ENCODE assay signal across 8 cellular contexts in genomic region chr5:133967715-133968056, GRCh38. TPM values are rescaled to one million over a fixed set of nuclear protein-coding genes. Genes with fewer than 3 reads are reported as not detected.
DNase-seq lines count a peak whose midpoint lies in the region; ATAC-seq, FAIRE-seq and TF ChIP-seq lines count a peak whose summit lies in the region.

No MANE protein-coding gene starts in this region.

- dilution Hi-C loops in endothelial cell of umbilical vein (cut with MboI; ENCODE audit: extremely low pct_ligation_motif_present, low sequenced_read_pairs): no loop called here

- TF ChIP-seq CTCF in GM12864 (IDR thresholded peaks at IDR 0.05; ENCODE audit: low read depth, low read length, missing control alignments): no peak
- no peak for TF ChIP-seq CTCF in RWPE2 (IDR thresholded peaks at IDR 0.05; ENCODE audit: poor library complexity, severe bottlenecking)
- TF ChIP-seq CTCF in endothelial cell of umbilical vein (IDR thresholded peaks at IDR 0.05; ENCODE audit: extremely low read depth in 1 of 2, insufficient read depth in 1 of 2, low read depth in 1 of 2, low read length in 2 of 2): no peak
- TF ChIP-seq CTCF in GM13976 (IDR thresholded peaks at IDR 0.05; ENCODE audit: borderline replicate concordance, control extremely low read depth, extremely low read depth, insufficient read depth, missing control alignments): no peak

- H3K36me3 ChIP-seq in RWPE2 (ENCODE audit: low read depth): peaks cover 28% of the 10 kb centered on the region
- peaks cover 1 to 2% of the 10 kb centered on the region in 2 experiments for H3K36me3 ChIP-seq in endothelial cell of umbilical vein (ENCODE audit: control insufficient read depth in 2 of 2, extremely low read depth in 1 of 2, insufficient read depth in 2 of 2, low read length in 2 of 2)

- POLR2A ChIA-PET in endothelial cell of umbilical vein (lab: Charles Lee): interaction anchor here (0.6 kb wide), 1 partner anchor 494 kb away, joined by 3 read pairs; no protein-coding TSS in a partner anchor

- H4K20me1 ChIP-seq in endothelial cell of umbilical vein (replicated peaks; ENCODE audit: control insufficient read depth, extremely low read depth, insufficient read depth, low read length): no peaks in the 10 kb centered on the region

- H3K27ac ChIP-seq in RWPE2 (ENCODE audit: poor library complexity, severe bottlenecking) (peak overlapping the region; percentile 47), endothelial cell of umbilical vein (ENCODE audit: insufficient read depth, low read depth, low read length) (peak overlapping the region; percentile 45)

- intact Hi-C loops in endothelial cell of umbilical vein (cut with micrococcal nuclease): loop anchor here (2.0 kb wide), 1 partner anchor 37 kb away; the partner anchor contains the start of gene VDAC1

- peak overlapping the region; percentile 81 for H3K9ac ChIP-seq in endothelial cell of umbilical vein (replicated peaks; ENCODE audit: extremely low read depth, insufficient read depth, low read length)

- no TSS peak for BruUV-seq in endothelial cell of umbilical vein (replicated peaks; lab: Mats Ljungman, UMichigan)

- peaks cover 41% of the 10 kb centered on the region for H3K79me2 ChIP-seq in endothelial cell of umbilical vein (ENCODE audit: control insufficient read depth, insufficient read depth, low read length)

- H3K9me3 ChIP-seq in RWPE2 (ENCODE audit: severe bottlenecking) (peaks cover 7% of the 10 kb centered on the region), endothelial cell of umbilical vein (replicated peaks; ENCODE audit: control insufficient read depth, insufficient read depth, low read length) (no peaks in the 10 kb centered on the region)

- peak overlapping the region; percentile 85 for H3K4me2 ChIP-seq in endothelial cell of umbilical vein (ENCODE audit: insufficient read depth, low read length)

- CTCF ChIA-PET in endothelial cell of umbilical vein (lab: Charles Lee): interaction anchor here (1.2 kb wide), 1 partner anchor 15 kb away, joined by 3 read pairs; no protein-coding TSS in a partner anchor

- ATAC-seq in RWPE2 (ENCODE audit: low read depth) (peak; percentile 3; the same call in 1 of the 3 replicates), GM21360 (IDR thresholded peaks at IDR 0.05; ENCODE audit: unreplicated experiment) (no peak)

- TF ChIP-seq POLR2A in endothelial cell of umbilical vein (IDR thresholded peaks at IDR 0.05; ENCODE audit: low read depth, low read length): no peak

- no peaks in the 10 kb centered on the region for H3K27me3 ChIP-seq in RWPE2 (ENCODE audit: insufficient read depth, poor library complexity, severe bottlenecking)
- no peaks in the 10 kb centered on the region for H3K27me3 ChIP-seq in endothelial cell of umbilical vein (ENCODE audit: control insufficient read depth in 2 of 2, insufficient read depth in 2 of 2, low read length in 2 of 2)

- H3K9me1 ChIP-seq in endothelial cell of umbilical vein (replicated peaks; ENCODE audit: control insufficient read depth, extremely low read depth, insufficient read depth, low read length): no peaks in the 10 kb centered on the region

- in situ Hi-C loops in GM13976 (cut with MboI; ENCODE audit: low sequenced_read_pairs, unreplicated experiment): no loop called here

- DNase-seq in GM12864 (ENCODE audit: low read depth) (no peak), RWPE2 (ENCODE audit: low spot score) (no peak), endothelial cell of umbilical vein (ENCODE audit: low read depth, low spot score) (peak; percentile 39), myocyte (ENCODE audit: low read depth) (peak; percentile 42), GM13976 (ENCODE audit: low spot score) (no peak), NCI-H1092 (lab: John Stamatoyannopoulos, UW) (no peak), NCI-H1048 (lab: John Stamatoyannopoulos, UW) (no peak)

- H2AFZ ChIP-seq in endothelial cell of umbilical vein (ENCODE audit: low read depth, low read length): peak overlapping the region; percentile 32

- peaks cover 10% of the 10 kb centered on the region for H3K4me1 ChIP-seq in RWPE2 (ENCODE audit: insufficient read depth, poor library complexity, severe bottlenecking)
- H3K4me1 ChIP-seq in endothelial cell of umbilical vein (ENCODE audit: control insufficient read depth, extremely low read depth, insufficient read depth, low read length): peaks cover 10% of the 10 kb centered on the region

- FAIRE-seq in endothelial cell of umbilical vein (lab: Jason Lieb, UNC): no peak

- peak overlapping the region; percentile 97 for H3K4me3 ChIP-seq in GM12864 (ENCODE audit: low read depth, low read length)
- peak overlapping the region; percentile 59 for H3K4me3 ChIP-seq in RWPE2 (ENCODE audit: severe bottlenecking)
- H3K4me3 ChIP-seq in endothelial cell of umbilical vein (replicated peaks in 1 of 3; ENCODE audit: insufficient read depth in 1 of 3, low read depth in 1 of 3, low read length in 3 of 3): peak overlapping the region; percentile 65 to 86 (median 74)

TF ChIP-seq in endothelial cell of umbilical vein, 7 proteins besides CTCF, POLR2A, EP300 and RAD21:
- TF ChIP-seq POLR2AphosphoS5 (IDR thresholded peaks at IDR 0.05; ENCODE audit: insufficient read depth, low read depth, low read length) (no peak), FOS (IDR thresholded peaks at IDR 0.05; ENCODE audit: borderline replicate concordance, insufficient read depth, low read length) (no peak), GATA2 (IDR thresholded peaks at IDR 0.05; ENCODE audit: insufficient read depth, insufficient read length, low read depth, low read length) (no peak), EZH2 (IDR thresholded peaks at IDR 0.05; ENCODE audit: borderline replicate concordance, low read depth, low read length, severe bottlenecking) (no peak), MAX (IDR thresholded peaks at IDR 0.05; ENCODE audit: insufficient read depth, insufficient read length) (no peak), MYC (IDR thresholded peaks at IDR 0.05; ENCODE audit: low read depth, low read length) (no peak), JUN (IDR thresholded peaks at IDR 0.05; ENCODE audit: borderline replicate concordance, insufficient read depth, insufficient read length, low read depth) (no peak)

RNA-seq across cellular contexts. Expression of gene C5orf15, which starts 0.7 kb away (rescaled TPM):
- total RNA-seq in endothelial cell of umbilical vein (24.8 and 25.3 TPM in 2 replicates), myocyte (106 and 113 TPM in 2 replicates)
- polyA plus RNA-seq in endothelial cell of umbilical vein: 41.1 and 45.4 TPM in 2 replicates
- polyA plus RNA-seq in endothelial cell of umbilical vein (2011; cell fraction: cytosol; rRNA removed): 26.6 and 29.2 TPM in 2 replicates
- 16.3 and 24.2 TPM in 2 replicates for polyA plus RNA-seq in endothelial cell of umbilical vein (2011; cell fraction: nucleus; rRNA removed)
- 26.8 and 27.3 TPM in 2 replicates for polyA plus RNA-seq in endothelial cell of umbilical vein (2012)
- 22.9 and 35.3 TPM in 2 replicates for polyA minus RNA-seq in endothelial cell of umbilical vein
- 26.2 TPM for polyA minus RNA-seq in endothelial cell of umbilical vein (2011; cell fraction: cytosol; rRNA and poly(A)+ RNA removed)
- 7.3 and 9.8 TPM in 2 replicates for polyA minus RNA-seq in endothelial cell of umbilical vein (2011; cell fraction: nucleus; rRNA and poly(A)+ RNA removed)
- polyA plus RNA-seq in myocyte (2012): 93.2 TPM

RNA-seq across cellular contexts. Expression of gene VDAC1, which starts 37.1 kb away (rescaled TPM):
- 247 and 253 TPM in 2 replicates for total RNA-seq in endothelial cell of umbilical vein
- 82.8 and 116 TPM in 2 replicates for polyA plus RNA-seq in endothelial cell of umbilical vein
- 186 and 212 TPM in 2 replicates for polyA plus RNA-seq in endothelial cell of umbilical vein (2011; cell fraction: cytosol; rRNA removed)
- polyA plus RNA-seq in endothelial cell of umbilical vein (2011; cell fraction: nucleus; rRNA removed): 103 and 138 TPM in 2 replicates
- polyA plus RNA-seq in endothelial cell of umbilical vein (2012): 253 and 326 TPM in 2 replicates
- polyA minus RNA-seq in endothelial cell of umbilical vein: 75.6 and 82.9 TPM in 2 replicates
- polyA minus RNA-seq in endothelial cell of umbilical vein (2011; cell fraction: cytosol; rRNA and poly(A)+ RNA removed): 81.1 TPM
- 39.8 and 53.0 TPM in 2 replicates for polyA minus RNA-seq in endothelial cell of umbilical vein (2011; cell fraction: nucleus; rRNA and poly(A)+ RNA removed)
- 402 and 504 TPM in 2 replicates for total RNA-seq in myocyte
- 326 TPM for polyA plus RNA-seq in myocyte (2012)

Comparison
In these comparisons a context has a peak if more than half of its experiments do, and no peak if none do; other contexts are left out.
1. DNase-seq: peak in endothelial cell of umbilical vein (single experiment) and myocyte (single experiment); none in GM12864 (single experiment), RWPE2 (single experiment), GM13976 (single experiment), NCI-H1092 (single experiment) and NCI-H1048 (single experiment).
2. Peak in every context shown above with its lines, with median percentiles within 50 percentile points of each other: H3K4me3 ChIP-seq.